In the genomic region with DNA sequence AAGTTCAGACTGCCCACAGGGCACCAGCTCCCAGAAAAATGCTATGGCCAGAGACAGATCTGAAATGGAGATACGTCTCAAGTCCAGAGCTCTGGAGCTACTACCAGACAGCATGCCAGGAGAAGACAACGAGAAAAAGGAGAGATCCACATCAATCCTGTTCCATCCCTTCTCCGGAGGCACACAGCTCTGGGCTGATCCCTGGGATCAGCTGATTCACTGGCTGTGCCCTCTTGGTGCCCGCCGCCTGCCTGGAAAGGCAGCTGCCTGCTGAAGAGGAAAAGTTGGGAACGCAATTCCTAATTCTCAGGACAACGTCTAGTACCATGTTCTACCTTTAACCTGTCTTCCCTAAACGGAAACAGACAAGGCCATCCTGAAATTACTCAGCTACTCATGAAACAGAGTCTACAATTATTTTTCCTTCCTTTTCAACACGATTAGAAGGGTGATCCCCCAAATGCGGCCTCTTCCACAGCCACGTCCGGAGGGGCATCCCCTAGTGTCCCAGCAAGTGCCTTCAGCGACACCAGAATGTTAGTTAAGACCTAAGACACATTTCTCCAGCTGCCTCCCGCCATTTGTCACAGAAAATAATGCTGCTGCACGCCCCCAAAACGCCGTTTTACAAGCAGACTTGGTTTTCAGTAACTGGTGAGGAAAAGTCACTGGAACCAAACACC, we compare ENCODE assay signal across 9 cellular contexts. TPM values are rescaled to one million over a fixed set of nuclear protein-coding genes. Genes with fewer than 3 reads are reported as not detected.
DNase-seq lines count a peak whose midpoint lies in the region; ATAC-seq, FAIRE-seq and TF ChIP-seq lines count a peak whose summit lies in the region.
"Had no signal": no experiment of that assay in that cellular context is flagged by ENCODE, and none has a peak within 500 bp of the region (broad histone marks: within the 10 kb centered on the region; RNA-seq: fewer than 3 reads in every experiment).

No MANE protein-coding gene starts in this region.

- WGBS in A549 (ENCODE audit: missing lambda C conversion rate), result 93% methylated on average over 17 of the region's 17 CpGs

- H3K27ac ChIP-seq in A549, result peak overlapping the region; percentile 10 to 85; a peak in 4 of 6 replicates
- peak overlapping the region; percentile 59; the same call in 1 of the 2 replicates for H3K27ac ChIP-seq in HCT116 (ENCODE audit: low read depth, low read length)
- peak overlapping the region; percentile 72 for H3K27ac ChIP-seq in colonic mucosa
- H3K27ac ChIP-seq in naive thymus-derived CD4-positive, alpha-beta T cell (ENCODE audit: low read depth, low read length), result no peak overlapping the region

- H3K27me3 ChIP-seq in HCT116 (ENCODE audit: insufficient read depth, low read length) (peaks cover 19% of the 10 kb centered on the region; the same call in 1 of the 2 replicates), colonic mucosa (no peaks in the 10 kb centered on the region)
- no peaks in the 10 kb centered on the region for H3K27me3 ChIP-seq in naive thymus-derived CD4-positive, alpha-beta T cell (ENCODE audit: control insufficient read depth in 2 of 2, insufficient read depth in 2 of 2, low read length in 2 of 2)

- H3K79me2 ChIP-seq in HCT116 (ENCODE audit: insufficient read depth, low read length), result peaks cover 47% of the 10 kb centered on the region

- CTCF ChIA-PET in A549 (lab: Yijun Ruan, JAX), result interaction anchor here (0.7 to 5.2 kb wide), 5 partner anchors 9 to 50 kb away, joined by 3 to 34 read pairs (median 3); no protein-coding TSS in a partner anchor
- CTCF ChIA-PET in HCT116 (lab: Charles Lee), result interaction anchor here (2.3 kb wide), 1 partner anchor 25 kb away, joined by 9 read pairs; no protein-coding TSS in a partner anchor
- CTCF ChIA-PET in naive thymus-derived CD4-positive, alpha-beta T cell (lab: Charles Lee), result interaction anchor here (0.6 to 1.2 kb wide), 2 partner anchors 19 to 114 kb away, joined by 3 to 4 read pairs; no protein-coding TSS in a partner anchor

- peaks cover 0 to 6% (median 0%) of the 10 kb centered on the region in 11 donors for H3K9me3 Mint-ChIP-seq in naive thymus-derived CD4-positive, alpha-beta T cell

- no peak for TF ChIP-seq EP300 in A549 (IDR thresholded peaks at IDR 0.05)

- H3K9ac ChIP-seq in HCT116 (ENCODE audit: low read length), result peak overlapping the region; percentile 68
- peak overlapping the region in 1 of 2 donors; percentile 82 for H3K9ac ChIP-seq in colonic mucosa (ENCODE audit: low read depth in 2 of 2, low read length in 2 of 2)

- H3K4me1 ChIP-seq in A549 (peaks cover 29% of the 10 kb centered on the region), HCT116 (ENCODE audit: control insufficient read depth in 1 of 2, insufficient read depth in 2 of 2, low read length in 2 of 2) (peaks cover 39 to 74% of the 10 kb centered on the region in 2 experiments), colonic mucosa (peaks cover 29% of the 10 kb centered on the region)
- peaks cover 42 to 55% of the 10 kb centered on the region in 2 donors for H3K4me1 ChIP-seq in naive thymus-derived CD4-positive, alpha-beta T cell (ENCODE audit: control insufficient read depth in 2 of 2, insufficient read depth in 2 of 2, low read length in 2 of 2)

- RAD21 ChIA-PET in HCT116 (lab: Charles Lee; ENCODE audit: low non-redundant PET in 1 of 2, low total read pairs in 2 of 2, uncharacterized antibody in 2 of 2, unreplicated experiment in 2 of 2), result no interaction called here

- TF ChIP-seq POLR2A in A549 (IDR thresholded peaks at IDR 0.05; ENCODE audit: low read length) (no peak), HCT116 (IDR thresholded peaks at IDR 0.05; ENCODE audit: borderline replicate concordance, extremely low read depth, insufficient read depth, insufficient read length) (no peak)

- BruUV-seq in HCT116 (replicated peaks; lab: Mats Ljungman, UMichigan), result no TSS peak

- H2AFZ ChIP-seq in HCT116 (ENCODE audit: low read depth, low read length, poor library complexity, severe bottlenecking), result no peak overlapping the region

- peak overlapping the region in 7 of 9 donors; percentile 13 to 81 (median 62) for H3K27ac Mint-ChIP-seq in naive thymus-derived CD4-positive, alpha-beta T cell

- TF ChIP-seq CTCF in A549 (IDR thresholded peaks at IDR 0.05) (no peak), HCT116 (IDR thresholded peaks at IDR 0.05 in 2 of 3, conservative IDR thresholded peaks at IDR 0.05 in 1 of 3; ENCODE audit: borderline replicate concordance in 1 of 3, insufficient read depth in 1 of 3, low read depth in 2 of 3, low read length in 2 of 3) (no peak), colonic mucosa (IDR thresholded peaks at IDR 0.05) (no peak)

- intact Hi-C loops in HCT116 (cut with micrococcal nuclease), result no loop called here
- intact Hi-C loops in colonic mucosa (cut with DNase I), result no loop called here
- intact Hi-C loops in naive thymus-derived CD4-positive, alpha-beta T cell (cut with micrococcal nuclease), result loop anchor here (5.0 to 10.0 kb wide), 4 partner anchors 519 to 1481 kb away; a partner anchor contains a TSS

- H3K36me3 ChIP-seq in HCT116 (ENCODE audit: control insufficient read depth in 1 of 2, insufficient read depth in 2 of 2, low read length in 2 of 2), result no peaks in the 10 kb centered on the region
- H3K36me3 ChIP-seq in colonic mucosa, result no peaks in the 10 kb centered on the region
- no peaks in the 10 kb centered on the region for H3K36me3 ChIP-seq in naive thymus-derived CD4-positive, alpha-beta T cell (ENCODE audit: control insufficient read depth in 2 of 3, insufficient read depth in 3 of 3, low read length in 3 of 3)

- no peak for FAIRE-seq in A549 (lab: Jason Lieb, UNC)

- DNase-seq in A549 (ENCODE audit: low read depth in 1 of 2, low spot score in 1 of 2) (no peak), HCT116 (ENCODE audit: low read depth, low spot score) (no peak), colonic mucosa (no peak), NCI-H748 treated with DMSO at 0.1 percent for 48 hours (lab: John Stamatoyannopoulos, UW) (no peak), NCI-H1417 treated with DMSO at 0.1 percent for 48 hours (lab: John Stamatoyannopoulos, UW) (no peak), NCI-H2081 treated with DMSO at 0.1 percent for 48 hours (lab: John Stamatoyannopoulos, UW) (no peak)
- DNase-seq in naive thymus-derived CD4-positive, alpha-beta T cell, result peak in 1 of 9 donors; percentile 15
- DNase-seq in stimulated activated CD4-positive, alpha-beta T cell treated with anti-CD3 and anti-CD28 coated beads, Interleukin-1b, Interleukin-23, amount 100 ng/mL, for 48 hours, result no peak

- no peak for ATAC-seq in A549
- no peak for ATAC-seq in HCT116
- no peak for ATAC-seq in naive thymus-derived CD4-positive, alpha-beta T cell

- H3K4me3 ChIP-seq in A549 (peak overlapping the region; percentile 74; the same call in 2 of the 3 replicates), HCT116 (replicated peaks in 1 of 2; ENCODE audit: low read depth in 1 of 2, low read length in 2 of 2) (peak overlapping the region; percentile 73 to 76), colonic mucosa (peak overlapping the region; percentile 69)
- peak overlapping the region; percentile 44 for H3K4me3 ChIP-seq in naive thymus-derived CD4-positive, alpha-beta T cell (ENCODE audit: low read length)

- no peak for TF ChIP-seq RAD21 in A549 (conservative IDR thresholded peaks at IDR 0.05 in 1 of 2, IDR thresholded peaks at IDR 0.05 in 1 of 2)
- no peak for TF ChIP-seq RAD21 in HCT116 (IDR thresholded peaks at IDR 0.05; ENCODE audit: low read depth)

- H3K9me3 ChIP-seq in A549, result no peaks in the 10 kb centered on the region
- no peaks in the 10 kb centered on the region for H3K9me3 ChIP-seq in HCT116 (ENCODE audit: control insufficient read depth in 1 of 2, insufficient read depth in 1 of 2, low read depth in 1 of 2, low read length in 2 of 2)
- H3K9me3 ChIP-seq in colonic mucosa, result no peaks in the 10 kb centered on the region
- no peaks in the 10 kb centered on the region for H3K9me3 ChIP-seq in naive thymus-derived CD4-positive, alpha-beta T cell (ENCODE audit: control insufficient read depth in 2 of 3, low read length in 3 of 3)

- H3K27me3 Mint-ChIP-seq in naive thymus-derived CD4-positive, alpha-beta T cell, result peaks cover 8 to 46% (median 13%) of the 10 kb centered on the region in 5 donors

- peaks cover 51 to 75% (median 67%) of the 10 kb centered on the region in 7 donors for H3K4me1 Mint-ChIP-seq in naive thymus-derived CD4-positive, alpha-beta T cell

- peaks cover 0 to 5% (median 0%) of the 10 kb centered on the region in 5 donors for H3K36me3 Mint-ChIP-seq in naive thymus-derived CD4-positive, alpha-beta T cell

- H3K4me3 Mint-ChIP-seq in naive thymus-derived CD4-positive, alpha-beta T cell, result peak overlapping the region; percentile 59 to 89 (median 78)

- H4K20me1 ChIP-seq in HCT116 (ENCODE audit: insufficient read depth), result no peaks in the 10 kb centered on the region

- H3K4me2 ChIP-seq in A549 (peak overlapping the region; percentile 75), HCT116 (ENCODE audit: low read length) (peak overlapping the region; percentile 96)

- no peaks in the 10 kb centered on the region for H3K9me2 ChIP-seq in HCT116 (ENCODE audit: insufficient read depth)

- POLR2A ChIA-PET in A549 (lab: Yijun Ruan, JAX), result interaction anchor here (0.8 to 1.2 kb wide), 2 partner anchors 53 to 154 kb away, joined by 3 to 5 read pairs; a partner anchor contains a TSS
- POLR2A ChIA-PET in HCT116 (lab: Charles Lee), result no interaction called here
- POLR2A ChIA-PET in naive thymus-derived CD4-positive, alpha-beta T cell (lab: Charles Lee), result interaction anchor here (0.5 to 2.0 kb wide), 10 partner anchors 9 to 555 kb away, joined by 3 to 10 read pairs (median 4); a partner anchor contains a TSS

RNA-seq across cellular contexts. Expression of a gene that starts 2.4 kb away (rescaled TPM):
- polyA plus RNA-seq in A549 (2011; rRNA removed) (1.8 and 2.3 TPM in 2 replicates), A549 (2017; fragmentation: RNase III; extraction: RNeasy Plus Mini Kit Qiagen cat#74134 plus additional on column Dnase treatment) (1.5 to 2.1 TPM (median 1.6 TPM) in 3 replicates)
- 1.8 and 2.3 TPM in 2 replicates for polyA plus RNA-seq in A549 (2012; cell fraction: cytosol; rRNA removed)
- 8.9 and 9.2 TPM in 2 replicates for polyA plus RNA-seq in A549 (2012; cell fraction: nucleus; rRNA removed)
- 1.2 and 3.9 TPM in 2 replicates for polyA minus RNA-seq in A549 (2011; rRNA and poly(A)+ RNA removed)
- total RNA-seq in HCT116 (2021; ENCODE audit: unreplicated experiment) (19.2 TPM), colonic mucosa (10 to 100 TPM; 29.6 to 31.6 TPM)
- 13.6 and 15.5 TPM in 2 replicates for polyA plus RNA-seq in HCT116 (2012)
- 10 to 100 TPM; 15.2 to 26.5 (median 16.1) TPM for total RNA-seq in naive thymus-derived CD4-positive, alpha-beta T cell
- polyA plus RNA-seq in naive thymus-derived CD4-positive, alpha-beta T cell, result 1 to 10 TPM; 6.1 to 7.4 TPM

RNA-seq across cellular contexts. Expression of a gene that starts 2.7 kb away (rescaled TPM):
- polyA plus RNA-seq in A549 (2011; rRNA removed), result 0.11 TPM in 1 of 2 replicates, not detected in the other
- polyA plus RNA-seq in A549 (2012; cell fraction: cytosol; rRNA removed), result 0.04 and 0.16 TPM in 2 replicates
- polyA plus RNA-seq in A549 (2012; cell fraction: nucleus; rRNA removed), result 0.26 and 0.34 TPM in 2 replicates
- 0.08 to 0.14 TPM (median 0.09 TPM) in 3 replicates for polyA plus RNA-seq in A549 (2017; fragmentation: RNase III; extraction: RNeasy Plus Mini Kit Qiagen cat#74134 plus additional on column Dnase treatment)
- polyA minus RNA-seq in A549 (2011; rRNA and poly(A)+ RNA removed), result not detected in 2 replicates
- 0.42 TPM for total RNA-seq in HCT116 (2021; ENCODE audit: unreplicated experiment)
- polyA plus RNA-seq in HCT116 (2012), result 0.16 and 0.35 TPM in 2 replicates
- under 1 TPM; 0.32 to 0.49 TPM for total RNA-seq in colonic mucosa
- total RNA-seq in naive thymus-derived CD4-positive, alpha-beta T cell, result under 1 TPM in 2 of 5 experiments, not detected in 3; 0.12 to 0.27 TPM
- polyA plus RNA-seq in naive thymus-derived CD4-positive, alpha-beta T cell, result not detected
- total RNA-seq: lung microvascular endothelial cell had no signal

RNA-seq across cellular contexts. Expression of a gene that starts 52.9 kb away (rescaled TPM):
- polyA plus RNA-seq in A549 (2011; rRNA removed), result 87.3 and 93.5 TPM in 2 replicates
- polyA plus RNA-seq in A549 (2012; cell fraction: cytosol; rRNA removed), result 50.1 and 56.0 TPM in 2 replicates
- 41.5 and 55.4 TPM in 2 replicates for polyA plus RNA-seq in A549 (2012; cell fraction: nucleus; rRNA removed)
- 65.8 to 67.1 TPM (median 66.9 TPM) in 3 replicates for polyA plus RNA-seq in A549 (2017; fragmentation: RNase III; extraction: RNeasy Plus Mini Kit Qiagen cat#74134 plus additional on column Dnase treatment)
- 67.3 and 77.0 TPM in 2 replicates for polyA minus RNA-seq in A549 (2011; rRNA and poly(A)+ RNA removed)
- 62.3 TPM for total RNA-seq in HCT116 (2021; ENCODE audit: unreplicated experiment)
- 41.4 and 44.5 TPM in 2 replicates for polyA plus RNA-seq in HCT116 (2012)
- total RNA-seq in colonic mucosa, result 10 to 100 TPM; 50.1 to 51.1 TPM
- 100 to 1,000 TPM in 1 of 5 experiments, 10 to 100 TPM in 4; 80.7 to 101 (median 91.8) TPM for total RNA-seq in naive thymus-derived CD4-positive, alpha-beta T cell
- 10 to 100 TPM; 69.4 to 96.8 TPM for polyA plus RNA-seq in naive thymus-derived CD4-positive, alpha-beta T cell

Comparison
In these comparisons a context has a peak if more than half of its experiments do, and no peak if none do; other contexts are left out.
1. intact Hi-C loops: an anchor here in naive thymus-derived CD4-positive, alpha-beta T cell (5.0 to 10.0 kb wide); none called in HCT116 and colonic mucosa.